In the genomic region with DNA sequence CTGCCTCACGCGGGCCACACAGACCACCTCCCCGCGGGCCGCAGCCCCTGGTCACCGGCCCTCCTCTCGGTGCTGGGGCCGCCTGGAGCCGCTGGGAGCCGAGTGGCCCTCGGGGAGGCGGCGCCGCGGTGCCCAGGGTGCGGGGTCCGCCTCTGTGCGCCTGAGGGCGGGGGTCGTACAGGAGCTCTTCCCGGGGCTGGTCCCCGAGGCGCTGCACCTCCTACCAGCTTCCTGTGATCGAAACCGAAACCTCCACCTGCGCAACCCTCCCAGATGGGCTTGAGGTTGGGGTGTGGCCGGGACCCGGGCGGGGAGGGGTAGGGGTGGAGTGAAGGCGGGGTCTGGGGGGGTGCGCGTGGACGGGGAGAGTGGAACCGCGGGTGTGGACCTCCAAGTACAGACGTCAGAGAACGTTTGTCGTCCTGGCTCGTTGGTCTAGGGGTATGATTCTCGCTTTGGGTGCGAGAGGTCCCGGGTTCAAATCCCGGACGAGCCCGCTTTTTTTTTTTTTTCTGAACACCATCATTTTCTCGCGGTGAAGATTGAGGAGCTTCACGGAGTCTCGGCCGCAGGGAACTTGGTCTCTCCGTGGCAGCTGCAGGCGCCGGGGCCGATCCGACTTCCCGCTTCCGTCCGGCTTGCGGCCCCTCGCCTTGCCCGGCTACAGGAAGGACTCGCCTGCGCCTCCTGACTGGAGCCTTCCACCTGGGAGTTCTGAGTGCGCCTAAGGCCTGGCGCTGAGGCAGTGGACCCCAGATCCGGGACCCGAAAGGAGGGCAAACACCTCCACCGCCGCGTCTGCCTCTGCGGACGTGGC, we compare ENCODE assay signal across 8 cellular contexts. TPM values are rescaled to one million over a fixed set of nuclear protein-coding genes. Genes with fewer than 3 reads are reported as not detected.
DNase-seq lines count a peak whose midpoint lies in the region; ATAC-seq and TF ChIP-seq lines count a peak whose summit lies in the region.

No MANE protein-coding gene starts in this region.

- H3K4me3 ChIP-seq in LNCaP clone FGC (ENCODE audit: low read depth, low read length): peak overlapping the region; percentile 75

- intact Hi-C loops in cardiac septum (cut with DNase I): no loop called here
- intact Hi-C loops in posterior vena cava (cut with DNase I): no loop called here

- ATAC-seq in GM21360 (IDR thresholded peaks at IDR 0.05; ENCODE audit: unreplicated experiment): peak; percentile 49

- TF ChIP-seq CTCF in LNCaP clone FGC (IDR thresholded peaks at IDR 0.05; ENCODE audit: control insufficient read depth, extremely low read depth, insufficient read depth): no peak

- peak in 8 of 14 donors; percentile 11 to 70 (median 36) for DNase-seq in C1 segment of cervical spinal cord (lab: John Stamatoyannopoulos, UW)
- DNase-seq in LNCaP clone FGC (ENCODE audit: low read depth): no peak
- peak; percentile 78 to 83 for DNase-seq in SW 1271 (lab: John Stamatoyannopoulos, UW)
- peak; percentile 70 for DNase-seq in activated naive CD8-positive, alpha-beta T cell treated with anti-CD3 and anti-CD28 coated beads, Interleukin-2, amount 50 U/mL, for 16 hours (ENCODE audit: low read depth, low spot score)
- DNase-seq in cardiac septum (ENCODE audit: low spot score): peak; percentile 91
- DNase-seq in posterior vena cava (ENCODE audit: low spot score): peak; percentile 94
- peak; percentile 94 for DNase-seq in ureter (ENCODE audit: low spot score)

RNA-seq across cellular contexts. Expression of a gene that starts 23.9 kb away (rescaled TPM):
- 7.5 TPM for total RNA-seq in cardiac septum
- total RNA-seq in posterior vena cava: 10 to 100 TPM in 1 of 2 donors, 1 to 10 TPM in 1; 8.3 to 10.2 TPM
- 12.6 TPM for total RNA-seq in ureter

RNA-seq across cellular contexts. Expression of a gene that starts 29.3 kb away (rescaled TPM):
- total RNA-seq in cardiac septum: not detected
- not detected for total RNA-seq in posterior vena cava
- not detected for total RNA-seq in ureter

RNA-seq across cellular contexts. Expression of a gene that starts 46.3 kb away (rescaled TPM):
- total RNA-seq in cardiac septum (6.5 TPM), posterior vena cava (1 to 10 TPM; 7.6 to 8.3 TPM), ureter (8.2 TPM)

RNA-seq across cellular contexts. Expression of a gene that starts 59.6 kb away (rescaled TPM):
- not detected for total RNA-seq in cardiac septum
- total RNA-seq in posterior vena cava: not detected
- not detected for total RNA-seq in ureter
